Comparison of ENCODE assay signal across 8 cellular contexts in the genomic region with DNA sequence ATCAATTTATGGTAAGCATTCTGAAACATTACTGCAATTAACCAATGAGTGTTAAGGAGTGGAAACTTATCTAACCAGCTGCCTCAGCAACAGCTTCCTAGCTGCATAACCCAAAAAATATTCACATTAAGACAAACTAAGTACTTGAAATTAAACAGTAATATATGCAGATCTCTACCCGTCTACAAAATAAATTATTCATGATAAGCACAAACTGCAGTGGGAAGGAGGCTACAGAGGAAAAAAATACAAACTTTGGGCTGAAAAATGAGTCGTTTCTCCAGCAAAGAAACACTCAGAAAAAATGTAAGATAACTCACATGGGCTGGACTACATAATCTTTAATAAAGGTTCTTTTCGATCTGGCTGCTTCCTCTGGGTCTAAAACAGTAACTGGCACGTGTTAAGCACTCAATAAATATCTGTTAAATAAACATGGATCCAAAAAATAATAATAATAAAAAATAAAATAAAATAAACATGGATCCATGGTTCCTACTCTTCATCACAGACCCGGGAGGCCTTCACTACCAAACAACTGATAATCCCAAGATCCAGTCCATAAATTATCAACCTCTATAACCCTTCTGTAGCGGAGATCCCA. TPM values are rescaled to one million over a fixed set of nuclear protein-coding genes. Genes with fewer than 3 reads are reported as not detected.
A peak's percentile ranks its signal among the peaks of the same experiment; 100 is the strongest.
DNase-seq lines count a peak whose midpoint lies in the region; ATAC-seq and TF ChIP-seq lines count a peak whose summit lies in the region.

No MANE protein-coding gene starts in this region.

- H3K9ac ChIP-seq in BLaER1 treated with 17β-estradiol and CSF1 and Interleukin-3, amounts not matched to agents 10 nM and 100 nM = peak overlapping the region; percentile 73 to 89 (median 83)

- H3K36me3 Mint-ChIP-seq in effector memory CD8-positive, alpha-beta T cell (ENCODE audit: insufficient read depth) = peaks cover 9% of the 10 kb centered on the region
- H3K36me3 Mint-ChIP-seq in neural crest cell (ENCODE audit: low read depth) = no peaks in the 10 kb centered on the region

- no peak for TF ChIP-seq POLR2A in NB4 (IDR thresholded peaks at IDR 0.05; ENCODE audit: extremely low read depth, insufficient read length)

- TF ChIP-seq CTCF in NB4 (IDR thresholded peaks at IDR 0.05; ENCODE audit: low read depth, low read length) (no peak), neural crest cell (conservative IDR thresholded peaks at IDR 0.05) (no peak)

- peak overlapping the region in 10 of 11 experiments; percentile 32 to 76 (median 68); a peak in 12 of 22 replicates for H3K27ac ChIP-seq in BLaER1 treated with 17β-estradiol and CSF1 and Interleukin-3, amounts not matched to agents 10 nM and 100 nM

- no peaks in the 10 kb centered on the region for H3K9me3 ChIP-seq in BLaER1 treated with 17β-estradiol and CSF1 and Interleukin-3, amounts not matched to agents 10 nM and 100 nM (replicated peaks in 1 of 11)

- peaks cover 0 to 18% (median 0%) of the 10 kb centered on the region in 11 experiments; a peak in 5 of 22 replicates for H4K20me1 ChIP-seq in BLaER1 treated with 17β-estradiol and CSF1 and Interleukin-3, amounts not matched to agents 10 nM and 100 nM

- peak overlapping the region; percentile 71 to 90 (median 84) for H3K4me3 ChIP-seq in BLaER1 treated with 17β-estradiol and CSF1 and Interleukin-3, amounts not matched to agents 10 nM and 100 nM
- peak overlapping the region; percentile 92 for H3K4me3 ChIP-seq in NB4 (ENCODE audit: low read depth, low read length)

- peak overlapping the region; percentile 98 to 99 for H3K4me3 Mint-ChIP-seq in effector memory CD8-positive, alpha-beta T cell
- H3K4me3 Mint-ChIP-seq in neural crest cell = peak overlapping the region; percentile 99

- H3K27me3 Mint-ChIP-seq in effector memory CD8-positive, alpha-beta T cell = peaks cover 0 to 13% of the 10 kb centered on the region in 2 donors
- no peaks in the 10 kb centered on the region for H3K27me3 Mint-ChIP-seq in neural crest cell (ENCODE audit: low read depth)

- H3K27ac Mint-ChIP-seq in effector memory CD8-positive, alpha-beta T cell = peak overlapping the region; percentile 97 to 99
- H3K27ac Mint-ChIP-seq in neural crest cell (ENCODE audit: unreplicated experiment) = peak overlapping the region; percentile 81

- peaks cover 10 to 19% (median 16%) of the 10 kb centered on the region in 10 experiments for H3K4me1 ChIP-seq in BLaER1 treated with 17β-estradiol and CSF1 and Interleukin-3, amounts not matched to agents 10 nM and 100 nM

- peak overlapping the region; percentile 75 to 96 (median 87) for H3K4me2 ChIP-seq in BLaER1 treated with 17β-estradiol and CSF1 and Interleukin-3, amounts not matched to agents 10 nM and 100 nM

- DNase-seq in NB4 (ENCODE audit: low read depth) = no peak
- no peak for DNase-seq in effector memory CD8-positive, alpha-beta T cell
- no peak for DNase-seq in neural crest cell (ENCODE audit: low read depth, low spot score)
- no peak for DNase-seq in stimulated activated CD4-positive, alpha-beta T cell treated with anti-CD3 and anti-CD28 coated beads, Interleukin-1b, Interleukin-23, amount 100 ng/mL, for 48 hours
- no peak for DNase-seq in GDM1 (lab: John Stamatoyannopoulos, UW)
- DNase-seq in NCI-H146 treated with DMSO at 0.1 percent for 48 hours (lab: John Stamatoyannopoulos, UW; ENCODE audit: unreplicated experiment) = no peak

- H3K36me3 ChIP-seq in BLaER1 treated with 17β-estradiol and CSF1 and Interleukin-3, amounts not matched to agents 10 nM and 100 nM = peaks cover 0 to 22% (median 11%) of the 10 kb centered on the region in 11 experiments; a peak in 13 of 22 replicates

- ATAC-seq in effector memory CD8-positive, alpha-beta T cell (replicated peaks) = no peak
- ATAC-seq in HG03439 (IDR thresholded peaks at IDR 0.05; ENCODE audit: unreplicated experiment) = no peak

- H3K9me3 Mint-ChIP-seq in effector memory CD8-positive, alpha-beta T cell = no peaks in the 10 kb centered on the region
- no peaks in the 10 kb centered on the region for H3K9me3 Mint-ChIP-seq in neural crest cell

- H3K4me1 Mint-ChIP-seq in effector memory CD8-positive, alpha-beta T cell (ENCODE audit: low read depth in 2 of 2) = peaks cover 25 to 31% of the 10 kb centered on the region in 2 donors
- peaks cover 48% of the 10 kb centered on the region for H3K4me1 Mint-ChIP-seq in neural crest cell

- no peaks in the 10 kb centered on the region for H3K27me3 ChIP-seq in BLaER1 treated with 17β-estradiol and CSF1 and Interleukin-3, amounts not matched to agents 10 nM and 100 nM

RNA-seq across cellular contexts. Expression of a gene that starts 1.2 kb away (rescaled TPM):
- total RNA-seq in neural crest cell = 58.7 and 61.6 TPM in 2 replicates

RNA-seq across cellular contexts. Expression of a gene that starts 31.8 kb away (rescaled TPM):
- 154 and 157 TPM in 2 replicates for total RNA-seq in neural crest cell
